In the genomic region with DNA sequence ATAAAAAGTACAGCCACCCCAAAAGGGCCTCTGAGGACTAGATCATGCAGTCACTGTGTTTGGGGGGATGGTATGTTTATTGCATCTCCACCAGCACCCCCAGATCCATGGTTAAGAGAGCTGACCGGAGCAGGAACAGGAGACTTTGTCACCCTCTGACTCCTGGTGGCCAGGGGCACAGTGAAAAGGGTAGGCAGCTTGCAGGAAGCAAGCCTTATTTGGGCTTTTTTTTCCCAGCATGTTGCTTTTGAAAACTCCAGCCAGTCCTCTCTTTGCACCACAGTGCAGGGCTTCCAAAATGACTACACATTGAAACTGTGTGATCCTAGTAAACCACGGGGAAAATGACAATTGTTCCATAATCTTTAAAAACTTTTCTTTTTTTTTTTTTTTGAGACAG, we compare ENCODE assay signal across 8 cellular contexts. TPM values are rescaled to one million over a fixed set of nuclear protein-coding genes. Genes with fewer than 3 reads are reported as not detected.
"Had no signal": no experiment of that assay in that cellular context is flagged by ENCODE, and none has a peak within 500 bp of the region (broad histone marks: within the 10 kb centered on the region; RNA-seq: fewer than 3 reads in every experiment).

No MANE protein-coding gene starts in this region.

- H2AFZ ChIP-seq: GM23248 had no signal

- DNase-seq: GM23248, GOT3, H9, HCEC 1CT, KBM-7 had no signal

- H3K9me3 Mint-ChIP-seq: H9, IgD-negative memory B cell had no signal

- H3K27me3 Mint-ChIP-seq: IgD-negative memory B cell had no signal

- H3K4me3 Mint-ChIP-seq: H9, IgD-negative memory B cell had no signal

- H3K27ac Mint-ChIP-seq: IgD-negative memory B cell had no signal

- H3K9ac ChIP-seq: GM23248 had no signal

- H3K27ac ChIP-seq: GM23248 had no signal

- H3K4me3 ChIP-seq: GM23248 had no signal

- FAIRE-seq: H54, HTR-8/SVneo had no signal

- H3K36me3 Mint-ChIP-seq: IgD-negative memory B cell had no signal

RNA-seq across cellular contexts. Expression of a gene that starts 29.8 kb away (rescaled TPM):
- polyA plus RNA-seq: GM23248, IgD-negative memory B cell had no signal
